Comparison of ENCODE assay signal across 26 cellular contexts in genomic region chr1:182771187-182771984, GRCh38. TPM values are rescaled to one million over a fixed set of nuclear protein-coding genes. Genes with fewer than 3 reads are reported as not detected.
DNase-seq lines count a peak whose midpoint lies in the region; ATAC-seq, FAIRE-seq and TF ChIP-seq lines count a peak whose summit lies in the region.
"Had no signal": no experiment of that assay in that cellular context is flagged by ENCODE, and none has a peak within 500 bp of the region (broad histone marks: within the 10 kb centered on the region; RNA-seq: fewer than 3 reads in every experiment).

No MANE protein-coding gene starts in this region.

- H3K4me1 Mint-ChIP-seq in HFFc6 (ENCODE audit: low read depth): no peaks in the 10 kb centered on the region; the same call in 1 of the 2 replicates
- peaks cover 5% of the 10 kb centered on the region for H3K4me1 Mint-ChIP-seq in glutamatergic neuron (ENCODE audit: low read depth, unreplicated experiment)

- H3K36me3 Mint-ChIP-seq in HFFc6 (ENCODE audit: low read depth) (no peaks in the 10 kb centered on the region), glutamatergic neuron (ENCODE audit: unreplicated experiment) (no peaks in the 10 kb centered on the region)
- H3K36me3 Mint-ChIP-seq: natural killer cell treated with Interleukin-12 subunit alpha and Interleukin-12 subunit beta and Interleukin-15 and Interleukin-18, amount 100 ng/mL, for 72 hours had no signal

- TF ChIP-seq CTCF in HFFc6 (IDR thresholded peaks at IDR 0.05): peak; percentile 63
- TF ChIP-seq CTCF in cardiac fibroblast (IDR thresholded peaks at IDR 0.05; ENCODE audit: low read depth, low read length): peak; percentile 27
- TF ChIP-seq CTCF in glutamatergic neuron (IDR thresholded peaks at IDR 0.05; ENCODE audit: partially characterized antibody, unreplicated experiment): peak; percentile 57
- peak; percentile 16 for TF ChIP-seq CTCF in retinal pigment epithelial cell (conservative IDR thresholded peaks at IDR 0.05; ENCODE audit: low read depth, low read length)

- DNase-seq in HFFc6 (no peak), cardiac fibroblast (ENCODE audit: low read depth in 2 of 2) (no peak), glutamatergic neuron (no peak), retinal pigment epithelial cell (ENCODE audit: low read depth) (no peak), GM19239 (ENCODE audit: insufficient read length, low spot score) (no peak)
- no peak for DNase-seq in stimulated activated CD4-positive, alpha-beta T cell treated with anti-CD3 and anti-CD28 coated beads, Interleukin-12 subunit alpha, Interleukin-12 subunit beta, amount 100 ng/mL, for 4 hours
- DNase-seq: activated CD4-positive, alpha-beta T cell treated with anti-CD3 and anti-CD28 coated beads, Interleukin-2, amount 50 U/mL, for 4 hours; activated CD8-positive, alpha-beta memory T cell treated with anti-CD3 and anti-CD28 coated beads, Interleukin-2, amount 50 U/mL, for 48 hours; activated effector memory CD4-positive, alpha-beta T cell treated with Interleukin-2 at 50 U/mL for 16 hours; body of pancreas; cortex of kidney; gastrocnemius medialis; left cardiac atrium; MG63; NCI-H1436; NCI-H2171 treated with DMSO at 0.1 percent for 48 hours; NCI-H748 treated with DMSO at 0.1 percent for 48 hours; PC-3; SJCRH30; stimulated activated CD4-positive, alpha-beta T cell treated with anti-CD3 and anti-CD28 coated beads, Interleukin-2, amount 100 ng/mL, for 48 hours; stimulated activated naive CD4-positive, alpha-beta T cell treated with Interleukin-2 at 50 U/mL for 16 hours; tibial artery had no signal

- H3K27me3 Mint-ChIP-seq in HFFc6 (ENCODE audit: insufficient read depth) (peaks cover 14% of the 10 kb centered on the region), glutamatergic neuron (ENCODE audit: unreplicated experiment) (no peaks in the 10 kb centered on the region)

- no peak for ATAC-seq in HG02840 (IDR thresholded peaks at IDR 0.05; ENCODE audit: low FRiP score, unreplicated experiment)
- ATAC-seq: body of pancreas; gastrocnemius medialis; left cardiac atrium; natural killer cell treated with Interleukin-12 subunit alpha and Interleukin-12 subunit beta and Interleukin-15 and Interleukin-18, amount 100 ng/mL, for 72 hours; PC-3 had no signal

- H3K27ac Mint-ChIP-seq in HFFc6 (no peak overlapping the region), glutamatergic neuron (ENCODE audit: unreplicated experiment) (no peak overlapping the region)
- H3K27ac Mint-ChIP-seq: natural killer cell treated with Interleukin-12 subunit alpha and Interleukin-12 subunit beta and Interleukin-15 and Interleukin-18, amount 100 ng/mL, for 72 hours; T-helper 1 cell treated with Interleukin-12 subunit alpha and Interleukin-12 subunit beta and Interleukin-4 antibody, amounts not matched to agents 30 μg/mL and 1 μg/mL, for 36 hours had no signal

- H3K4me3 ChIP-seq in cardiac fibroblast (replicated peaks in 1 of 2; ENCODE audit: low read depth in 2 of 2, low read length in 2 of 2) (no peak overlapping the region), retinal pigment epithelial cell (ENCODE audit: low read length) (no peak overlapping the region)
- H3K4me3 ChIP-seq: body of pancreas, gastrocnemius medialis, MG63, SJCRH30, tibial artery had no signal

- H3K9me3 Mint-ChIP-seq in HFFc6 (no peaks in the 10 kb centered on the region), glutamatergic neuron (ENCODE audit: unreplicated experiment) (peaks cover 4% of the 10 kb centered on the region)
- H3K9me3 Mint-ChIP-seq: natural killer cell treated with Interleukin-12 subunit alpha and Interleukin-12 subunit beta and Interleukin-15 and Interleukin-18, amount 100 ng/mL, for 72 hours; T-helper 1 cell treated with Interleukin-12 subunit alpha and Interleukin-12 subunit beta and Interleukin-4 antibody, amounts not matched to agents 30 μg/mL and 1 μg/mL, for 36 hours had no signal

- no peak overlapping the region for H3K4me3 Mint-ChIP-seq in HFFc6
- H3K4me3 Mint-ChIP-seq in glutamatergic neuron (ENCODE audit: unreplicated experiment): no peak overlapping the region
- H3K4me3 Mint-ChIP-seq: natural killer cell treated with Interleukin-12 subunit alpha and Interleukin-12 subunit beta and Interleukin-15 and Interleukin-18, amount 100 ng/mL, for 72 hours; T-helper 1 cell treated with Interleukin-12 subunit alpha and Interleukin-12 subunit beta and Interleukin-4 antibody, amounts not matched to agents 30 μg/mL and 1 μg/mL, for 36 hours had no signal

- FAIRE-seq in GM19239 (lab: Jason Lieb, UNC): no peak
- FAIRE-seq: endometrium had no signal

RNA-seq across cellular contexts. Expression of gene NPL, which starts 18.2 kb away (rescaled TPM):
- 1 to 10 TPM; 1.2 to 2.0 (median 1.5) TPM for total RNA-seq in HFFc6 (2021; fragmentation: NEBNext Ultra II Directional; extraction: Animal tissue kit (Norgen Biotek cat#: 25700))
- total RNA-seq in glutamatergic neuron (ENCODE audit: unreplicated experiment): 2.3 TPM
- total RNA-seq: PC-3 had no signal
